Comparison of ENCODE assay signal across 14 cellular contexts in the genomic region with DNA sequence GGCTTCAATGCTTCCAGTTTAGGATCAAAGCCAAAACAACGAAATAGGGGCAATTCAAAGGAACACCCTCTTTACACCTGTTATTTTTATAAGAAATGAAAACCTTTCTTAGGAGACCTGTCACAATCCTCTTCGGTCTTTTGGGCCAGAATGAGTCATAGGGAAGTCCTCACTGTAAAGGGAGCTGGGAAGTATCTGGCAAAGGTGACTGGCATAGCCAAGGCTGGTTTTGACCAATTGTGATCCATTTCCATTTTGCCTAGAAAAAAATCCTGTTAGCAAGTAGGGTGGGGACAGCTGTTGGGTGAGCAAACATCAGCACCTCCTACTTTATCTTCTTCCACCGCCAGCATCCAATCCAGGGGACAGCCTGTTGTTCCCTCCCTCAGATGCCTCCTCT.
"Had no signal": no experiment of that assay in that cellular context is flagged by ENCODE, and none has a peak within 500 bp of the region (broad histone marks: within the 10 kb centered on the region; RNA-seq: fewer than 3 reads in every experiment).

No MANE protein-coding gene starts in this region.

- H3K4me1 ChIP-seq: body of pancreas, pancreas had no signal

- DNase-seq: activated effector memory CD4-positive, alpha-beta T cell treated with Interleukin-2 at 50 U/mL for 16 hours; activated T-cell treated with anti-CD3 and anti-CD28 coated beads, Interleukin-2, amount 50 U/mL, for 24 hours; body of pancreas; cerebellar nuclear complex; effector memory CD8-positive, alpha-beta T cell; erythroblast; foreskin fibroblast; heart left ventricle; kidney; pancreas; stimulated activated CD4-positive, alpha-beta T cell treated with anti-CD3 and anti-CD28 coated beads, Interleukin-15, amount 100 ng/mL, for 24 hours; stimulated activated CD4-positive, alpha-beta T cell treated with anti-CD3 and anti-CD28 coated beads, Interleukin-4, amount 100 ng/mL, for 24 hours; testis had no signal

- H3K27ac ChIP-seq: body of pancreas, heart left ventricle, neural progenitor cell, pancreas, testis had no signal

- ATAC-seq: body of pancreas; effector memory CD8-positive, alpha-beta T cell; heart left ventricle; pancreas had no signal

- H2AFZ ChIP-seq: neural progenitor cell had no signal

- H3K9me3 ChIP-seq: body of pancreas, testis had no signal

- H3K9ac ChIP-seq: neural progenitor cell had no signal

- H3K4me3 ChIP-seq: body of pancreas, heart left ventricle, neural progenitor cell, pancreas, testis had no signal

- H3K36me3 ChIP-seq: heart left ventricle, neural progenitor cell, pancreas had no signal

- H3K27me3 ChIP-seq: body of pancreas, neural progenitor cell, testis had no signal
